ENCODE assay signal across 10 cellular contexts in the genomic region with DNA sequence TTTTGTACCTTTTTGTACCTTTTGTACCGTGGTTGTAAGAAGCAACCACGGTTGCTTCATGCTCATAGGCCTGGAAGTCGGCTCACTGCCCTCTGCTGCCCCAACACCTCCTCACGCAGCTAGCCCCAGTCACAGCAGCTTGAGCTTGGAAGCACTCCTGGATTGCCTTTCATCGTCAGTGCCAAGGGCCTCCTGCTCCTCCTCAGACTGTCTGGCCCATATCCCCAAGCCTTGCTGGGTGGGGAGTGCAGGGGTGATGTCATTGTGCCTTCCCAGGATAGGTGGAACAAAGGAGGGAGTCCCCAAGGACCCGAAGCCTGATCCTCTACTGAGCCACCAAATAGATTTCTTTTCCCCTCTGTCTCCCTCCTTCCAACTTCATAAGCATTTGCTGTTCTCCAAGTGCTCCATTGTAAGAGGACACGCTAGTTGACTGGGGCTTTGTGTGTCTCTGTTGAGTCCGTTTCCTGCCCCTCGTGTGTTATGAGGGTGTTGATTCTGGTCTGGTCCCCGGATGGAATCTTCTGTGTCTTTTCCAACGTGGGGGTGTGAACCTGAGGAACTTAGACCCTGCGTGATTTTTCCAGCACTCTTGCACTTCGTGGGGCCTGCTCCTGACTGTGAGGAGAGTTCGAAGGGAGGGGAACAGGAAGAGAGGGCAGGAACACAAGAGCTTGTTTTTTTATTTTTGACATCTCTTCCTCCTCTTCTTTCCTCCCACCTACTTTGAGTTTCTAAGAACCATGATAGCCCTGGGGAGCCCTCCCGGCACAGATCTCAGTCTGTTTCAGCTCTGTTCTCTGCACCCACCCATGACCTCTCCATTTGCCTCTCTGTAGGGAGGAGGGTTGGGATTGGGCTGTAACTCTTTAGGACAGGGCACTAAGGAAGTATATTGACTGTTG.
DNase-seq lines count a peak whose midpoint lies in the region; ATAC-seq and TF ChIP-seq lines count a peak whose summit lies in the region.
"Had no signal": no experiment of that assay in that cellular context is flagged by ENCODE, and none has a peak within 500 bp of the region (broad histone marks: within the 10 kb centered on the region; RNA-seq: fewer than 3 reads in every experiment).

No MANE protein-coding gene starts in this region.

- peak overlapping the region; percentile 48 to 90 (median 84) for H3K4me3 Mint-ChIP-seq in CD8-positive, alpha-beta memory T cell
- H3K4me3 Mint-ChIP-seq in T-helper 1 cell treated with Interleukin-12 subunit alpha and Interleukin-12 subunit beta and Interleukin-4 antibody, amounts not matched to agents 30 μg/mL and 1 μg/mL, for 36 hours: peak overlapping the region; percentile 75
- H3K4me3 Mint-ChIP-seq: HFFc6 had no signal

- peak overlapping the region; percentile 16 for H3K4me3 ChIP-seq in CD8-positive, alpha-beta memory T cell (ENCODE audit: low read length)
- no peak overlapping the region for H3K4me3 ChIP-seq in fibroblast of the aortic adventitia (ENCODE audit: low read depth, low read length)
- no peak overlapping the region for H3K4me3 ChIP-seq in parathyroid adenoma (ENCODE audit: low read depth, low read length)

- TF ChIP-seq CTCF in fibroblast of the aortic adventitia (IDR thresholded peaks at IDR 0.05; ENCODE audit: insufficient read depth, low read length): peak; percentile 4
- TF ChIP-seq CTCF in parathyroid adenoma (IDR thresholded peaks at IDR 0.05): no peak

- H3K27ac ChIP-seq in CD8-positive, alpha-beta memory T cell (ENCODE audit: low read depth, low read length): peak overlapping the region; percentile 39
- H3K27ac ChIP-seq in parathyroid adenoma: peak overlapping the region; percentile 60

- H3K27me3 ChIP-seq in CD8-positive, alpha-beta memory T cell (ENCODE audit: insufficient read depth, low read length, poor library complexity, severe bottlenecking): no peaks in the 10 kb centered on the region
- H3K27me3 ChIP-seq in parathyroid adenoma (ENCODE audit: control insufficient read depth, insufficient read depth, low read length): no peaks in the 10 kb centered on the region

- peak in 1 of 5 donors; percentile 40 for DNase-seq in CD8-positive, alpha-beta memory T cell
- DNase-seq in fibroblast of the aortic adventitia (ENCODE audit: low read depth) (peak; percentile 82), NAMALWA (ENCODE audit: low spot score) (no peak), GF-D8 (lab: John Stamatoyannopoulos, UW) (no peak)
- DNase-seq in stimulated activated CD4-positive, alpha-beta T cell treated with anti-CD3 and anti-CD28 coated beads, Interleukin-2, amount 100 ng/mL, for 48 hours: no peak
- DNase-seq: HFFc6, NCI-H748 treated with DMSO at 0.1 percent for 48 hours had no signal

- POLR2A ChIA-PET in CD8-positive, alpha-beta memory T cell (lab: Charles Lee): interaction anchor here (0.5 to 2.5 kb wide), 4 partner anchors 13 to 109 kb away, joined by 3 to 23 read pairs (median 5); no protein-coding TSS in a partner anchor

- H3K9me3 Mint-ChIP-seq in CD8-positive, alpha-beta memory T cell: no peaks in the 10 kb centered on the region
- no peaks in the 10 kb centered on the region for H3K9me3 Mint-ChIP-seq in T-helper 1 cell treated with Interleukin-12 subunit alpha and Interleukin-12 subunit beta and Interleukin-4 antibody, amounts not matched to agents 30 μg/mL and 1 μg/mL, for 36 hours
- H3K9me3 Mint-ChIP-seq: HFFc6 had no signal

- H3K9ac ChIP-seq in parathyroid adenoma: no peak overlapping the region

- no peaks in the 10 kb centered on the region for H3K27me3 Mint-ChIP-seq in CD8-positive, alpha-beta memory T cell
- no peaks in the 10 kb centered on the region for H3K27me3 Mint-ChIP-seq in T-helper 1 cell treated with Interleukin-12 subunit alpha and Interleukin-12 subunit beta and Interleukin-4 antibody, amounts not matched to agents 30 μg/mL and 1 μg/mL, for 36 hours (ENCODE audit: low read depth)

- H3K4me1 Mint-ChIP-seq in CD8-positive, alpha-beta memory T cell: peaks cover 72 to 95% (median 90%) of the 10 kb centered on the region in 3 donors
- H3K4me1 Mint-ChIP-seq in T-helper 1 cell treated with Interleukin-12 subunit alpha and Interleukin-12 subunit beta and Interleukin-4 antibody, amounts not matched to agents 30 μg/mL and 1 μg/mL, for 36 hours (ENCODE audit: low read depth): peaks cover 79% of the 10 kb centered on the region

- CTCF ChIA-PET in CD8-positive, alpha-beta memory T cell (lab: Charles Lee): interaction anchor here (1.4 to 5.5 kb wide), 4 partner anchors 16 to 109 kb away, joined by 4 to 34 read pairs (median 6); no protein-coding TSS in a partner anchor

- H3K36me3 Mint-ChIP-seq in CD8-positive, alpha-beta memory T cell: peaks cover 7 to 41% (median 7%) of the 10 kb centered on the region in 3 donors
- H3K36me3 Mint-ChIP-seq in T-helper 1 cell treated with Interleukin-12 subunit alpha and Interleukin-12 subunit beta and Interleukin-4 antibody, amounts not matched to agents 30 μg/mL and 1 μg/mL, for 36 hours (ENCODE audit: low read depth): peaks cover 46% of the 10 kb centered on the region

- no peak overlapping the region for H3K4me2 ChIP-seq in parathyroid adenoma (ENCODE audit: low read length)

- ATAC-seq in HG03045 (IDR thresholded peaks at IDR 0.05; ENCODE audit: unreplicated experiment): no peak

- peak overlapping the region; percentile 86 to 97 (median 94) for H3K27ac Mint-ChIP-seq in CD8-positive, alpha-beta memory T cell
- peak overlapping the region; percentile 94 for H3K27ac Mint-ChIP-seq in T-helper 1 cell treated with Interleukin-12 subunit alpha and Interleukin-12 subunit beta and Interleukin-4 antibody, amounts not matched to agents 30 μg/mL and 1 μg/mL, for 36 hours
- H3K27ac Mint-ChIP-seq: HFFc6 had no signal

- H3K36me3 ChIP-seq in CD8-positive, alpha-beta memory T cell (ENCODE audit: insufficient read depth, low read length): no peaks in the 10 kb centered on the region
- H3K36me3 ChIP-seq in parathyroid adenoma (ENCODE audit: control insufficient read depth, insufficient read depth, low read length): no peaks in the 10 kb centered on the region

- peaks cover 85% of the 10 kb centered on the region for H3K4me1 ChIP-seq in CD8-positive, alpha-beta memory T cell (ENCODE audit: insufficient read depth, low read length)
- peaks cover 55% of the 10 kb centered on the region for H3K4me1 ChIP-seq in parathyroid adenoma

- peaks cover 62% of the 10 kb centered on the region for H3K79me2 ChIP-seq in parathyroid adenoma

- peak overlapping the region; percentile 41 for H2AFZ ChIP-seq in parathyroid adenoma

- no peaks in the 10 kb centered on the region for H3K9me3 ChIP-seq in CD8-positive, alpha-beta memory T cell (ENCODE audit: low read length)
- H3K9me3 ChIP-seq in parathyroid adenoma (ENCODE audit: control insufficient read depth, low read length): no peaks in the 10 kb centered on the region
